In genomic region chr4:185535818-185536729, GRCh38 we compare ENCODE assay signal across 8 cellular contexts. TPM values are rescaled to one million over a fixed set of nuclear protein-coding genes. Genes with fewer than 3 reads are reported as not detected.
DNase-seq lines count a peak whose midpoint lies in the region; ATAC-seq and TF ChIP-seq lines count a peak whose summit lies in the region.

No MANE protein-coding gene starts in this region.

- no peak for TF ChIP-seq CTCF in HEK293 (tag by site-specific recombination; IDR thresholded peaks at IDR 0.05)

- no peaks in the 10 kb centered on the region for H3K9me3 ChIP-seq in HEK293 (ENCODE audit: control insufficient read depth, insufficient read depth, low read depth, low read length)

- no peak for DNase-seq in activated naive CD8-positive, alpha-beta T cell treated with anti-CD3 and anti-CD28 coated beads, Interleukin-2, amount 10 ng/mL, durations not matched to agents 7 days and 5 days
- DNase-seq in skeletal muscle cell (ENCODE audit: low read depth) (no peak), activated T-cell treated with anti-CD3 and anti-CD28 coated beads for 4 hours (no peak), epidermal melanocyte (ENCODE audit: insufficient read length, low spot score) (no peak)

- no peaks in the 10 kb centered on the region for H3K9me3 Mint-ChIP-seq in activated naive CD8-positive, alpha-beta T cell treated with anti-CD3 and anti-CD28 coated beads, Interleukin-2, amount 10 ng/mL, durations not matched to agents 7 days and 5 days

- H3K27ac Mint-ChIP-seq in activated naive CD8-positive, alpha-beta T cell treated with anti-CD3 and anti-CD28 coated beads, Interleukin-2, amount 10 ng/mL, durations not matched to agents 7 days and 5 days, result no peak overlapping the region

- CTCF ChIA-PET in HEK293 (lab: Yijun Ruan, JAX), result interaction anchor here (1.0 to 1.8 kb wide), 2 partner anchors 9 to 61 kb away, joined by 4 to 5 read pairs; no protein-coding TSS in a partner anchor

- POLR2A ChIA-PET in HEK293 (lab: Yijun Ruan, JAX), result interaction anchor here (0.6 to 1.8 kb wide), 17 partner anchors 8 to 634 kb away, joined by 3 to 7 read pairs (median 4); partner anchors contain the start of gene CCDC110
- POLR2A ChIA-PET in activated naive CD8-positive, alpha-beta T cell treated with anti-CD3 and anti-CD28 coated beads, Interleukin-2, amount 10 ng/mL, durations not matched to agents 7 days and 5 days (lab: Charles Lee), result interaction anchor here (0.6 kb wide), 1 partner anchor 50 kb away, joined by 3 read pairs; no protein-coding TSS in a partner anchor

- no peaks in the 10 kb centered on the region for H3K4me1 ChIP-seq in HEK293 (ENCODE audit: control insufficient read depth, insufficient read depth, low read length)

- H3K4me1 Mint-ChIP-seq in activated naive CD8-positive, alpha-beta T cell treated with anti-CD3 and anti-CD28 coated beads, Interleukin-2, amount 10 ng/mL, durations not matched to agents 7 days and 5 days, result no peaks in the 10 kb centered on the region

- H3K4me3 Mint-ChIP-seq in activated naive CD8-positive, alpha-beta T cell treated with anti-CD3 and anti-CD28 coated beads, Interleukin-2, amount 10 ng/mL, durations not matched to agents 7 days and 5 days, result peak overlapping the region; percentile 51

- H3K27ac ChIP-seq in HEK293 (ENCODE audit: extremely low read depth, low read depth, low read length), result no peak overlapping the region; the same call in 1 of the 2 replicates

- peaks cover 30% of the 10 kb centered on the region for H3K27me3 Mint-ChIP-seq in activated naive CD8-positive, alpha-beta T cell treated with anti-CD3 and anti-CD28 coated beads, Interleukin-2, amount 10 ng/mL, durations not matched to agents 7 days and 5 days

- H3K4me3 ChIP-seq in HEK293 (ENCODE audit: low read depth, low read length) (peak overlapping the region; percentile 83), iPS-11a (ENCODE audit: low read depth, low read length) (peak overlapping the region; percentile 57), skeletal muscle cell (ENCODE audit: low read depth, low read length) (peak overlapping the region; percentile 69)

- H3K36me3 ChIP-seq in HEK293 (ENCODE audit: control insufficient read depth in 2 of 2, insufficient read depth in 1 of 2, low read length in 2 of 2), result no peaks in the 10 kb centered on the region

- H3K36me3 Mint-ChIP-seq in activated naive CD8-positive, alpha-beta T cell treated with anti-CD3 and anti-CD28 coated beads, Interleukin-2, amount 10 ng/mL, durations not matched to agents 7 days and 5 days, result no peaks in the 10 kb centered on the region

- no peak for ATAC-seq in activated naive CD8-positive, alpha-beta T cell treated with anti-CD3 and anti-CD28 coated beads, Interleukin-2, amount 10 ng/mL, durations not matched to agents 7 days and 5 days (ENCODE audit: low read depth)
- ATAC-seq in HG02798 (IDR thresholded peaks at IDR 0.05; ENCODE audit: poor library complexity, unreplicated experiment), result no peak
- ATAC-seq in HG03457 (IDR thresholded peaks at IDR 0.05; ENCODE audit: unreplicated experiment), result no peak

TF ChIP-seq in HEK293, 187 proteins besides CTCF, POLR2A, EP300 and RAD21:
- TF ChIP-seq ZBTB17 (tag by site-specific recombination; IDR thresholded peaks at IDR 0.05) (peak; percentile 57), ZNF362 (tag by site-specific recombination; IDR thresholded peaks at IDR 0.05) (0 out of 2 replicates have a peak, but pooled peaks have one; percentile 26), ZNF510 (tag by site-specific recombination; IDR thresholded peaks at IDR 0.05; ENCODE audit: insufficient replicate concordance) (no peak), KLF16 (tag by site-specific recombination; IDR thresholded peaks at IDR 0.05) (no peak), ZNF335 (tag by site-specific recombination; conservative IDR thresholded peaks at IDR 0.05) (peak; percentile 85), GLI2 (tag by site-specific recombination; IDR thresholded peaks at IDR 0.05; ENCODE audit: borderline replicate concordance, low read depth) (no peak), ZNF600 (tag by site-specific recombination; IDR thresholded peaks at IDR 0.05) (peak; percentile 50; the same call in 1 of the 2 replicates), MZF1 (tag by site-specific recombination; IDR thresholded peaks at IDR 0.05; ENCODE audit: borderline replicate concordance) (no peak), ZBTB20 (tag by site-specific recombination; IDR thresholded peaks at IDR 0.05) (0 out of 2 replicates have a peak, but pooled peaks have one; percentile 9)
- TF ChIP-seq, protein P1, sequence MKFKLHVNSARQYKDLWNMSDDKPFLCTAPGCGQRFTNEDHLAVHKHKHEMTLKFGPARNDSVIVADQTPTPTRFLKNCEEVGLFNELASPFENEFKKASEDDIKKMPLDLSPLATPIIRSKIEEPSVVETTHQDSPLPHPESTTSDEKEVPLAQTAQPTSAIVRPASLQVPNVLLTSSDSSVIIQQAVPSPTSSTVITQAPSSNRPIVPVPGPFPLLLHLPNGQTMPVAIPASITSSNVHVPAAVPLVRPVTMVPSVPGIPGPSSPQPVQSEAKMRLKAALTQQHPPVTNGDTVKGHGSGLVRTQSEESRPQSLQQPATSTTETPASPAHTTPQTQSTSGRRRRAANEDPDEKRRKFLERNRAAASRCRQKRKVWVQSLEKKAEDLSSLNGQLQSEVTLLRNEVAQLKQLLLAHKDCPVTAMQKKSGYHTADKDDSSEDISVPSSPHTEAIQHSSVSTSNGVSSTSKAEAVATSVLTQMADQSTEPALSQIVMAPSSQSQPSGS (tag by site-specific recombination; IDR thresholded peaks at IDR 0.05; ENCODE audit: low read depth), result no peak

RNA-seq across cellular contexts. Expression of gene PDLIM3, which starts 0.8 kb away (rescaled TPM):
- not detected for total RNA-seq in activated naive CD8-positive, alpha-beta T cell treated with anti-CD3 and anti-CD28 coated beads, Interleukin-2, amount 10 ng/mL, durations not matched to agents 7 days and 5 days
